21 cellular contexts compared by ENCODE assay signal in the genomic region with DNA sequence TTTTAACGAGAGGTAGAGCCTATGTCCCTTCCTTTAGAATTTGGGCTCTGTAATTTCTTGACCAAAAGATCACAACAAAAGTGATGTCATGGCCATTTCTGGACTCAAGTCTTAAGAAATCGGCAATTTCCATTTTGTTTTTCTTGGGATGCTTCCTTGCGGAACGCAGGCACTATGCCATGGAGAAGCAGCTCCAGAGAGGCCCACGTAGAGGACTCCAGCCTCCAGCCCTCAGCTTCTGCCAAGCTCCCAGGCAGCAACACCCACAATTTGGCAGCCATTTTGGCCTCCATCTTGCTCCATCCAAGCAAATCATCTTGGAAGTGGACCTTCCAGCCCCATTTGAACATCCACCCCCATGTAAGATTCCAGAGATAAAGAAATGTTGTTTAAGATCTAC.
"Had no signal": no experiment of that assay in that cellular context is flagged by ENCODE, and none has a peak within 500 bp of the region (broad histone marks: within the 10 kb centered on the region; RNA-seq: fewer than 3 reads in every experiment).

No MANE protein-coding gene starts in this region.

- DNase-seq: dermis blood vessel endothelial cell; dorsolateral prefrontal cortex; effector CD4-positive, alpha-beta T cell; effector memory CD4-positive, alpha-beta T cell; foreskin keratinocyte; heart left ventricle; hypothalamus; immature natural killer cell; islet precursor cell; kidney; kidney glomerular epithelial cell; left lung; left ventricle myocardium superior; lower lobe of right lung; mesenchymal stem cell; mucosa of descending colon had no signal

- H3K36me3 ChIP-seq: esophagus muscularis mucosa, gastroesophageal sphincter, heart left ventricle, left lung, lower lobe of right lung had no signal

- H3K4me2 ChIP-seq: hepatocyte had no signal

- H3K27ac ChIP-seq: dorsolateral prefrontal cortex, esophagus muscularis mucosa, foreskin keratinocyte, gastroesophageal sphincter, heart left ventricle, hepatocyte, left lung, lower lobe of right lung had no signal

- H3K27ac Mint-ChIP-seq: immature natural killer cell, mesothelial cell of epicardium had no signal

- H3K4me3 ChIP-seq: coronary artery, dorsolateral prefrontal cortex, esophagus muscularis mucosa, gastroesophageal sphincter, heart left ventricle, hepatocyte, left lung, lower lobe of right lung, mucosa of descending colon had no signal

- H3K27me3 ChIP-seq: dorsolateral prefrontal cortex, esophagus muscularis mucosa, gastroesophageal sphincter, heart left ventricle, hepatocyte, left lung had no signal

- H3K79me2 ChIP-seq: hepatocyte had no signal

- H3K4me3 Mint-ChIP-seq: immature natural killer cell, mesothelial cell of epicardium had no signal

- ATAC-seq: foreskin keratinocyte, gastroesophageal sphincter, heart left ventricle, left lung, left ventricle myocardium superior, lower lobe of right lung, mucosa of descending colon had no signal

- H3K4me1 ChIP-seq: esophagus muscularis mucosa, foreskin keratinocyte, gastroesophageal sphincter, heart left ventricle, left lung, lower lobe of right lung had no signal

- H3K4me1 Mint-ChIP-seq: mesothelial cell of epicardium had no signal

- H2AFZ ChIP-seq: hepatocyte had no signal
